In genomic region chr13:23202383-23202782, GRCh38 we compare ENCODE assay signal across 20 cellular contexts. TPM values are rescaled to one million over a fixed set of nuclear protein-coding genes. Genes with fewer than 3 reads are reported as not detected.
A peak's percentile ranks its signal among the peaks of the same experiment; 100 is the strongest.
DNase-seq lines count a peak whose midpoint lies in the region; ATAC-seq and TF ChIP-seq lines count a peak whose summit lies in the region.
"Had no signal": no experiment of that assay in that cellular context is flagged by ENCODE, and none has a peak within 500 bp of the region (broad histone marks: within the 10 kb centered on the region; RNA-seq: fewer than 3 reads in every experiment).

No MANE protein-coding gene starts in this region.

- intact Hi-C loops in psoas muscle (cut with DNase I), result no loop called here

- H3K4me3 Mint-ChIP-seq in chondrocyte (ENCODE audit: unreplicated experiment), result no peak overlapping the region
- H3K4me3 Mint-ChIP-seq: CD8-positive, alpha-beta memory T cell; GM23338 had no signal

- H3K4me1 ChIP-seq in psoas muscle, result peaks cover 9% of the 10 kb centered on the region
- H3K4me1 ChIP-seq: BLaER1, SJCRH30 had no signal

- H3K27ac ChIP-seq in psoas muscle, result peak overlapping the region; percentile 17
- H3K27ac ChIP-seq: BLaER1, SJCRH30 had no signal

- peaks cover 7% of the 10 kb centered on the region for H3K4me1 Mint-ChIP-seq in chondrocyte (ENCODE audit: low read depth)
- H3K4me1 Mint-ChIP-seq: CD8-positive, alpha-beta memory T cell; GM23338 had no signal

- 43 to 57% (median 46%) methylated on average over 3 of the region's 3 CpGs for WGBS in psoas muscle, 3 donors

- no peak overlapping the region for H3K4me3 ChIP-seq in psoas muscle
- H3K4me3 ChIP-seq: BLaER1, GM23338, SJCRH30 had no signal

- peak overlapping the region; percentile 9 for H3K27ac Mint-ChIP-seq in chondrocyte (ENCODE audit: unreplicated experiment)
- H3K27ac Mint-ChIP-seq: CD8-positive, alpha-beta memory T cell; GM23338 had no signal

- TF ChIP-seq CTCF in chondrocyte (IDR thresholded peaks at IDR 0.05) (no peak), psoas muscle (IDR thresholded peaks at IDR 0.05) (no peak)

- no peaks in the 10 kb centered on the region for H3K27me3 ChIP-seq in psoas muscle (ENCODE audit: insufficient read depth in 3 of 3, low read length in 2 of 3)
- H3K27me3 ChIP-seq: BLaER1, SJCRH30 had no signal

- ATAC-seq in psoas muscle, result peak in 3 of 4 donors; percentile 73 to 81 (median 78)
- no peak for ATAC-seq in left lobe of liver
- ATAC-seq: GM23338 had no signal

- H3K36me3 ChIP-seq in psoas muscle (ENCODE audit: insufficient read depth in 1 of 2, low read depth in 1 of 2), result peaks cover 0 to 23% of the 10 kb centered on the region in 2 donors
- H3K36me3 ChIP-seq: BLaER1, SJCRH30 had no signal

- peak; percentile 3 for DNase-seq in GM04503 (ENCODE audit: low read depth)
- DNase-seq in chondrocyte (ENCODE audit: low spot score), result no peak
- DNase-seq in psoas muscle, result no peak
- no peak for DNase-seq in activated naive CD4-positive, alpha-beta T cell treated with Interleukin-2 at 50 U/mL for 16 hours
- no peak for DNase-seq in left lobe of liver (ENCODE audit: low spot score)
- no peak for DNase-seq in NCI-H2029 treated with DMSO at 0.1 percent for 48 hours (lab: John Stamatoyannopoulos, UW)
- DNase-seq in GF-D8 (lab: John Stamatoyannopoulos, UW), result no peak
- DNase-seq: CD8-positive, alpha-beta memory T cell; HCEC 1CT; KG1; MV-4-11; NCI-H1417; NCI-H187 treated with DMSO at 0.1 percent for 48 hours; NCI-H345; NCI-H524 treated with DMSO at 0.1 percent for 48 hours; SJCRH30; SW 1271 had no signal

- no peaks in the 10 kb centered on the region for H3K9me3 ChIP-seq in psoas muscle
- H3K9me3 ChIP-seq: SJCRH30 had no signal

- peaks cover 13% of the 10 kb centered on the region for H3K9me3 Mint-ChIP-seq in chondrocyte (ENCODE audit: low read depth)

- H3K27me3 Mint-ChIP-seq in chondrocyte (ENCODE audit: low read depth), result no peaks in the 10 kb centered on the region

- H3K36me3 Mint-ChIP-seq in chondrocyte (ENCODE audit: low read depth), result peaks cover 5% of the 10 kb centered on the region
- H3K36me3 Mint-ChIP-seq: CD8-positive, alpha-beta memory T cell had no signal

RNA-seq across cellular contexts. Expression of gene SGCG, which starts 21.6 kb away (rescaled TPM):
- 7.1 to 12.8 TPM (median 12.7 TPM) in 3 replicates for total RNA-seq in chondrocyte
- total RNA-seq in psoas muscle, result 10 to 100 TPM; 28.7 to 77.6 (median 45.0) TPM
- 10 to 100 TPM in 2 of 3 donors, 1 to 10 TPM in 1; 1.4 to 39.9 (median 19.4) TPM for polyA plus RNA-seq in psoas muscle
- total RNA-seq in left lobe of liver, result not detected
- total RNA-seq: CD8-positive, alpha-beta memory T cell; GM23338; HT-29 had no signal
- polyA plus RNA-seq: CD8-positive, alpha-beta memory T cell; GM23338 had no signal
